ENCODE assay signal across 12 cellular contexts in genomic region chr3:12224181-12225147, GRCh38.
DNase-seq lines count a peak whose midpoint lies in the region; ATAC-seq and TF ChIP-seq lines count a peak whose summit lies in the region.
"Had no signal": no experiment of that assay in that cellular context is flagged by ENCODE, and none has a peak within 500 bp of the region (broad histone marks: within the 10 kb centered on the region; RNA-seq: fewer than 3 reads in every experiment).

No MANE protein-coding gene starts in this region.

- peak; percentile 70 for ATAC-seq in PC-3
- ATAC-seq: naive thymus-derived CD4-positive, alpha-beta T cell had no signal

- no peak overlapping the region for H3K4me3 Mint-ChIP-seq in Calu3 (ENCODE audit: low read depth, unreplicated experiment)
- H3K4me3 Mint-ChIP-seq: naive thymus-derived CD4-positive, alpha-beta T cell had no signal

- peaks cover 4% of the 10 kb centered on the region for H3F3A ChIP-seq in PC-3 (ENCODE audit: low read length, unreplicated experiment)

- POLR2A ChIA-PET in PC-3 (lab: Charles Lee; ENCODE audit: unreplicated experiment), result interaction anchor here (0.5 to 0.6 kb wide), 2 partner anchors 161 to 237 kb away, joined by 3 read pairs; no protein-coding TSS in a partner anchor

- peaks cover 60% of the 10 kb centered on the region for H3K4me1 Mint-ChIP-seq in Calu3 (ENCODE audit: low read depth, unreplicated experiment)
- H3K4me1 Mint-ChIP-seq: naive thymus-derived CD4-positive, alpha-beta T cell had no signal

- H4K20me1 ChIP-seq in PC-3 (ENCODE audit: low read length), result no peaks in the 10 kb centered on the region

- intact Hi-C loops in Calu3 (cut with micrococcal nuclease; ENCODE audit: unreplicated experiment) (loop anchor here (5.0 kb wide), 1 partner anchor 63 kb away; the partner anchor contains the start of gene PPARG), PC-3 (cut with micrococcal nuclease) (no loop called here)

- DNase-seq in Calu3, result peak; percentile 61
- peak; percentile 82 for DNase-seq in PC-3
- peak; percentile 22 for DNase-seq in fibroblast of gingiva (ENCODE audit: low read depth)
- DNase-seq in mucosa of gallbladder (ENCODE audit: low spot score), result peak; percentile 88
- DNase-seq in AG08395 (ENCODE audit: low spot score), result no peak
- DNase-seq in activated T-cell treated with anti-CD3 and anti-CD28 coated beads, Interleukin-2, amount 50 U/mL, for 1 hour, result no peak
- DNase-seq in activated CD4-positive, alpha-beta T cell treated with anti-CD3 and anti-CD28 coated beads for 1 hour, result no peak
- no peak for DNase-seq in right atrium auricular region (ENCODE audit: low spot score)
- DNase-seq: aorta; naive thymus-derived CD4-positive, alpha-beta T cell; NCI-H524 had no signal

- CTCF ChIA-PET in Calu3 (lab: Charles Lee), result no interaction called here
- CTCF ChIA-PET in PC-3 (lab: Charles Lee), result no interaction called here

- no peaks in the 10 kb centered on the region for H3K36me3 ChIP-seq in PC-3 (ENCODE audit: low read depth, low read length)
- no peaks in the 10 kb centered on the region for H3K36me3 ChIP-seq in right atrium auricular region
- H3K36me3 ChIP-seq: SJSA1 had no signal

- H3K27me3 Mint-ChIP-seq in Calu3 (ENCODE audit: unreplicated experiment), result no peaks in the 10 kb centered on the region

- H2AFZ ChIP-seq in PC-3 (ENCODE audit: low read length), result no peak overlapping the region

- H3K4me3 ChIP-seq in PC-3 (ENCODE audit: low read length) (no peak overlapping the region), right atrium auricular region (no peak overlapping the region)
- H3K4me3 ChIP-seq: SJSA1 had no signal

- TF ChIP-seq CTCF in Calu3 (IDR thresholded peaks at IDR 0.05; ENCODE audit: unreplicated experiment) (no peak), PC-3 (conservative IDR thresholded peaks at IDR 0.05; ENCODE audit: low read depth, low read length) (no peak), right atrium auricular region (IDR thresholded peaks at IDR 0.05) (no peak)

- H3K9me3 ChIP-seq in PC-3 (ENCODE audit: low read length) (0 out of 2 replicates have a peak, but pooled peaks cover 8% of the 10 kb centered on the region), right atrium auricular region (peaks cover 0 to 15% of the 10 kb centered on the region in 2 donors)
- H3K9me3 ChIP-seq: SJSA1 had no signal

- no peaks in the 10 kb centered on the region for H3K9me2 ChIP-seq in PC-3 (replicated peaks; ENCODE audit: low read length)

- H3K4me1 ChIP-seq in PC-3 (ENCODE audit: insufficient read depth, low read length) (peaks cover 63% of the 10 kb centered on the region), right atrium auricular region (no peaks in the 10 kb centered on the region)

- H3K9me3 Mint-ChIP-seq in Calu3 (ENCODE audit: low read depth, unreplicated experiment), result no peaks in the 10 kb centered on the region

- H3K4me2 ChIP-seq in PC-3 (ENCODE audit: low read length), result peak overlapping the region; percentile 9; the same call in 1 of the 2 replicates

- H3K27ac ChIP-seq in PC-3 (ENCODE audit: low read length), result peak overlapping the region; percentile 40
- H3K27ac ChIP-seq in right atrium auricular region, result no peak overlapping the region
- H3K27ac ChIP-seq: SJSA1 had no signal

- H3K9ac ChIP-seq in PC-3 (ENCODE audit: low read length), result peak overlapping the region; percentile 1; the same call in 1 of the 2 replicates

- H3K36me3 Mint-ChIP-seq in Calu3 (ENCODE audit: insufficient read depth, unreplicated experiment), result peaks cover 8% of the 10 kb centered on the region

- H3K27ac Mint-ChIP-seq in Calu3 (ENCODE audit: unreplicated experiment), result peak overlapping the region; percentile 47
- H3K27ac Mint-ChIP-seq: naive thymus-derived CD4-positive, alpha-beta T cell had no signal

- no TSS peak for BruUV-seq in Calu3 (replicated peaks; lab: Mats Ljungman, UMichigan)
- TSS peak; percentile 53 for BruUV-seq in PC-3 (replicated peaks; lab: Mats Ljungman, UMichigan)

- H3K27me3 ChIP-seq in PC-3 (ENCODE audit: low read length) (no peaks in the 10 kb centered on the region), right atrium auricular region (no peaks in the 10 kb centered on the region)
- H3K27me3 ChIP-seq: SJSA1 had no signal

- no peaks in the 10 kb centered on the region for H3K79me2 ChIP-seq in PC-3 (ENCODE audit: low read length)

Comparison
In these comparisons a context has a peak if more than half of its experiments do, and no peak if none do; other contexts are left out.
1. DNase-seq: peak in Calu3 (single experiment), PC-3 (single experiment), fibroblast of gingiva (single experiment) and mucosa of gallbladder (single experiment); none in AG08395 (single experiment), activated T-cell treated with anti-CD3 and anti-CD28 coated beads, Interleukin-2, amount 50 U/mL, for 1 hour (single experiment), activated CD4-positive, alpha-beta T cell treated with anti-CD3 and anti-CD28 coated beads for 1 hour (single experiment) and right atrium auricular region (single experiment).